8 cellular contexts compared by ENCODE assay signal in the genomic region with DNA sequence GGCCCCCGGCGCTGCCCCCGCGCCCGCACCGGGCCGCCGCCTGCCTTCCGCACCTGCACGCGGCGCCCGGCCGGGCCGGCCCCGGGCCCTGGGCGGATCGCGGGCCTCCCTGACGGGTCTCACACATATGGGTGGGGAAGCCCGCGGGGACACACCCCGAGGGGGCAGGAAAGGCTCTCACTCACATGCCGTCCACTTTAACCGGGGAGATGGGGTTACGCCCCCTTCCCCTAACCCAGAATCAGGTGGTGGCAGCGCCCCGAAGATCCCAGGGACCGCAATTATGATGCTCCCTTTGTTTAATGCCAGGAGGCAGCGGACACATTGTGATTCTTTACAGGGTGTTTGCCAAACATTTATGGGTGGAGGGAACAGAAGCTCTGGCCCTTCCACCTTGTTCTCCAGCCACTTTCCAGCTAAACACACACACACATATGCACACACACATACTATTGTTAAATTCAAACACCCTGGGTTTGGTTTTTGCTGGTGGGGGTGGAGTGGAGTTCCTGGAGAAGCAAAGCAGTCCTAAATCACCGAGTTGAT. TPM values are rescaled to one million over a fixed set of nuclear protein-coding genes. Genes with fewer than 3 reads are reported as not detected.
A peak's percentile ranks its signal among the peaks of the same experiment; 100 is the strongest.
DNase-seq lines count a peak whose midpoint lies in the region; ATAC-seq and TF ChIP-seq lines count a peak whose summit lies in the region.

No MANE protein-coding gene starts in this region.

- no peak for TF ChIP-seq POLR2A in IMR-90 (IDR thresholded peaks at IDR 0.05; ENCODE audit: low read depth, low read length)

- peak overlapping the region; percentile 84 for H3K4me3 Mint-ChIP-seq in natural killer cell

- POLR2A ChIA-PET in IMR-90 (lab: Charles Lee; ENCODE audit: unreplicated experiment) = interaction anchor here (0.5 kb wide), 1 partner anchor 40 kb away, joined by 7 read pairs; no protein-coding TSS in a partner anchor

- DNase-seq in IMR-90 (no peak), cerebellar cortex (ENCODE audit: low spot score) (peak; percentile 18), natural killer cell (no peak), foreskin melanocyte (no peak), NCI-H1436 treated with DMSO at 0.1 percent for 48 hours (lab: John Stamatoyannopoulos, UW) (no peak)
- DNase-seq in stimulated activated CD8-positive, alpha-beta memory T cell treated with anti-CD3 and anti-CD28 coated beads, Interleukin-4, amount 100 ng/mL, for 48 hours = no peak

- H2AK9ac ChIP-seq in IMR-90 (replicated peaks; ENCODE audit: low read depth, low read length, poor library complexity) = peak overlapping the region; percentile 34

- H2BK5ac ChIP-seq in IMR-90 (ENCODE audit: low read depth, low read length, poor library complexity, severe bottlenecking) = no peak overlapping the region

- TF ChIP-seq RAD21 in IMR-90 (IDR thresholded peaks at IDR 0.05; ENCODE audit: low read length) = no peak

- peak overlapping the region; percentile 94 to 97 for H3K27ac Mint-ChIP-seq in natural killer cell

- peaks cover 0 to 50% (median 43%) of the 10 kb centered on the region in 11 experiments; a peak in 19 of 22 replicates for H3K27me3 ChIP-seq in BLaER1 treated with 17β-estradiol and CSF1 and Interleukin-3, amounts not matched to agents 10 nM and 100 nM
- H3K27me3 ChIP-seq in IMR-90 (ENCODE audit: control insufficient read depth, insufficient read depth, low read length) = peaks cover 2% of the 10 kb centered on the region

- ATAC-seq in IMR-90 (ENCODE audit: low read depth) = no peak
- ATAC-seq in natural killer cell = no peak
- no peak for ATAC-seq in GM21529 (IDR thresholded peaks at IDR 0.05; ENCODE audit: unreplicated experiment)

- H3K36me3 Mint-ChIP-seq in natural killer cell = no peaks in the 10 kb centered on the region

- in situ Hi-C loops in IMR-90 (cut with MboI; ENCODE audit: low sequenced_read_pairs) = loop anchor here (5.0 kb wide), 2 partner anchors 124 to 194 kb away; no protein-coding TSS in a partner anchor

- H4K91ac ChIP-seq in IMR-90 (ENCODE audit: insufficient read depth, low read depth, low read length) = no peak overlapping the region

- H4K5ac ChIP-seq in IMR-90 (ENCODE audit: low read depth, low read length) = peak overlapping the region; percentile 45

- peak overlapping the region; percentile 78 to 98 (median 93) for H3K4me2 ChIP-seq in BLaER1 treated with 17β-estradiol and CSF1 and Interleukin-3, amounts not matched to agents 10 nM and 100 nM
- H3K4me2 ChIP-seq in IMR-90 (ENCODE audit: low read depth, low read length) = peak overlapping the region; percentile 96

- H3K79me1 ChIP-seq in IMR-90 (ENCODE audit: low read depth in 1 of 2, low read length in 2 of 2) = peaks cover 0 to 6% of the 10 kb centered on the region in 2 experiments; a peak in 1 of 4 replicates

- H3K4ac ChIP-seq in IMR-90 (ENCODE audit: low read depth, low read length) = peak overlapping the region; percentile 52

- no CpG with 5 or more reads among the region's 31 CpGs for WGBS in IMR-90 (ENCODE audit: extremely low coverage in 2 of 2, insufficient read length in 1 of 2), 2 experiments

- no peak overlapping the region for H2AK5ac ChIP-seq in IMR-90 (ENCODE audit: low read depth, low read length)

- peaks cover 15 to 52% (median 44%) of the 10 kb centered on the region in 10 experiments for H3K4me1 ChIP-seq in BLaER1 treated with 17β-estradiol and CSF1 and Interleukin-3, amounts not matched to agents 10 nM and 100 nM
- H3K4me1 ChIP-seq in IMR-90 (ENCODE audit: control insufficient read depth, insufficient read depth, low read length) = peaks cover 8% of the 10 kb centered on the region

- peak overlapping the region; percentile 92 for H2AFZ ChIP-seq in IMR-90 (replicated peaks; ENCODE audit: low read length, poor library complexity)

- no peaks in the 10 kb centered on the region for H3K9me3 Mint-ChIP-seq in natural killer cell

- H4K20me1 ChIP-seq in BLaER1 treated with 17β-estradiol and CSF1 and Interleukin-3, amounts not matched to agents 10 nM and 100 nM = peaks cover 0 to 9% (median 0%) of the 10 kb centered on the region in 11 experiments; a peak in 2 of 22 replicates
- no peaks in the 10 kb centered on the region for H4K20me1 ChIP-seq in IMR-90 (ENCODE audit: insufficient read depth, low read length)

- peak overlapping the region in 9 of 11 experiments; percentile 24 to 92 (median 74); a peak in 14 of 22 replicates for H3K27ac ChIP-seq in BLaER1 treated with 17β-estradiol and CSF1 and Interleukin-3, amounts not matched to agents 10 nM and 100 nM
- no peak overlapping the region for H3K27ac ChIP-seq in IMR-90 (ENCODE audit: insufficient read depth, low read length)

- TF ChIP-seq CTCF in IMR-90 (conservative IDR thresholded peaks at IDR 0.05; ENCODE audit: low read depth, low read length) (no peak), natural killer cell (IDR thresholded peaks at IDR 0.05) (no peak)

- H4K8ac ChIP-seq in IMR-90 (ENCODE audit: low read depth in 2 of 2, low read length in 2 of 2) = peak overlapping the region in 1 of 2 experiments; percentile 49; a peak in 1 of 4 replicates

- no peaks in the 10 kb centered on the region for H3K9me1 ChIP-seq in IMR-90 (ENCODE audit: insufficient read depth, low read length)

- intact Hi-C loops in IMR-90 (cut with micrococcal nuclease) = loop anchor here (2.0 to 10.0 kb wide), 4 partner anchors 66 to 296 kb away; no protein-coding TSS in a partner anchor
- intact Hi-C loops in natural killer cell (cut with micrococcal nuclease) = loop anchor here (1.0 to 2.0 kb wide), 2 partner anchors 120 to 198 kb away; no protein-coding TSS in a partner anchor

- peaks cover 46 to 50% of the 10 kb centered on the region in 2 donors for H3K4me1 Mint-ChIP-seq in natural killer cell

- BruUV-seq in IMR-90 (replicated peaks; lab: Mats Ljungman, UMichigan) = no TSS peak

- H3K14ac ChIP-seq in IMR-90 (replicated peaks; ENCODE audit: low read depth, low read length) = no peak overlapping the region

- H3K4me3 ChIP-seq in BLaER1 treated with 17β-estradiol and CSF1 and Interleukin-3, amounts not matched to agents 10 nM and 100 nM = peak overlapping the region; percentile 75 to 93 (median 84)
- H3K4me3 ChIP-seq in IMR-90 (ENCODE audit: insufficient read depth, low read depth, low read length) = peak overlapping the region; percentile 98

- no peaks in the 10 kb centered on the region for H3K27me3 Mint-ChIP-seq in natural killer cell (ENCODE audit: low read depth in 2 of 2)

- no peaks in the 10 kb centered on the region for H3K36me3 ChIP-seq in BLaER1 treated with 17β-estradiol and CSF1 and Interleukin-3, amounts not matched to agents 10 nM and 100 nM
- no peaks in the 10 kb centered on the region for H3K36me3 ChIP-seq in IMR-90 (ENCODE audit: control insufficient read depth, insufficient read depth, low read length)

- 0 out of 2 replicates have a peak overlapping the region, but pooled peaks have one; percentile 12 for H2BK20ac ChIP-seq in IMR-90 (ENCODE audit: low read depth, low read length)

- 0 out of 2 replicates have a peak overlapping the region, but pooled peaks have one; percentile 39 for H2BK120ac ChIP-seq in IMR-90 (ENCODE audit: low read depth, low read length)

- dilution Hi-C loops in IMR-90 (cut with HindIII; ENCODE audit: low sequenced_read_pairs, unreplicated experiment) = no loop called here

- CTCF ChIA-PET in IMR-90 (lab: Yijun Ruan, JAX) = interaction anchor here (0.6 to 1.1 kb wide), 6 partner anchors 17 to 197 kb away, joined by 3 to 5 read pairs (median 4); no protein-coding TSS in a partner anchor

- peak overlapping the region; percentile 28; the same call in 1 of the 2 replicates for H3K18ac ChIP-seq in IMR-90 (ENCODE audit: low read depth, low read length)

- 0 out of 2 replicates have a peak overlapping the region, but pooled peaks have one; percentile 5 for H3K56ac ChIP-seq in IMR-90 (ENCODE audit: extremely low read depth, insufficient read depth, low read length)

- no peak overlapping the region for H2BK15ac ChIP-seq in IMR-90 (ENCODE audit: low read depth, low read length)

- peak overlapping the region; percentile 77 to 91 (median 81) for H3K9ac ChIP-seq in BLaER1 treated with 17β-estradiol and CSF1 and Interleukin-3, amounts not matched to agents 10 nM and 100 nM
- peak overlapping the region; percentile 51; the same call in 1 of the 2 replicates for H3K9ac ChIP-seq in IMR-90 (ENCODE audit: low read depth, low read length)

- H3K9me3 ChIP-seq in BLaER1 treated with 17β-estradiol and CSF1 and Interleukin-3, amounts not matched to agents 10 nM and 100 nM (replicated peaks in 1 of 11) = no peaks in the 10 kb centered on the region
- no peaks in the 10 kb centered on the region for H3K9me3 ChIP-seq in IMR-90 (ENCODE audit: control insufficient read depth, insufficient read depth, low read length)

- peak overlapping the region; percentile 76 for H3K23ac ChIP-seq in IMR-90 (ENCODE audit: low read depth, low read length)

TF ChIP-seq in IMR-90, 13 proteins besides CTCF, POLR2A, EP300 and RAD21:
- TF ChIP-seq RCOR1 (IDR thresholded peaks at IDR 0.05; ENCODE audit: insufficient replicate concordance, low read length) (no peak), RFX5 (IDR thresholded peaks at IDR 0.05; ENCODE audit: low read depth, low read length) (no peak), NFE2L2 (IDR thresholded peaks at IDR 0.05; ENCODE audit: low read depth, low read length) (no peak), MXI1 (IDR thresholded peaks at IDR 0.05; ENCODE audit: borderline replicate concordance, low read depth, low read length) (0 out of 2 replicates have a peak, but pooled peaks have one; percentile 8)

RNA-seq across cellular contexts. Expression of gene ANKRD44, which starts 0.4 kb away (rescaled TPM):
- total RNA-seq in IMR-90 (2012; rRNA removed) (11.7 and 15.6 TPM in 2 replicates), natural killer cell (100 to 1,000 TPM; 252 to 376 (median 311) TPM)
- polyA plus RNA-seq in IMR-90 (2012; rRNA removed) = 5.2 and 22.8 TPM in 2 replicates
- polyA plus RNA-seq in IMR-90 (2012; cell fraction: cytosol; rRNA removed) = 1.3 and 1.7 TPM in 2 replicates
- polyA plus RNA-seq in IMR-90 (2012; cell fraction: nucleus; rRNA removed; ENCODE audit: low replicate concordance) = 3.8 and 11.8 TPM in 2 replicates

Comparison
In these comparisons a context has a peak if more than half of its experiments do, and no peak if none do; other contexts are left out.
1. RNA of gene ANKRD44, which starts 0.4 kb away (total RNA-seq): 252 to 376 TPM in natural killer cell; 11.7 to 15.6 TPM in IMR-90; every median in the first group is over 10 times any median in the second.